1 cellular context compared by ENCODE assay signal in genomic region chr11:2400761-2401435, GRCh38.
TF ChIP-seq lines count a peak whose summit lies in the region.

No MANE protein-coding gene starts in this region.

TF ChIP-seq in HepG2, 621 proteins besides CTCF, POLR2A, EP300 and RAD21 (continued from another document and continues in another):
- TF ChIP-seq BRD4 (CRISPR knock-in tag; IDR thresholded peaks at IDR 0.05), result 0 out of 2 replicates have a peak, but pooled peaks have one; percentile 53
- peak; percentile 84 for TF ChIP-seq HOXA5 (CRISPR knock-in tag; IDR thresholded peaks at IDR 0.05)
- TF ChIP-seq ZBTB25 (CRISPR knock-in tag; IDR thresholded peaks at IDR 0.05), result no peak
- TF ChIP-seq ZNF280B (CRISPR knock-in tag; IDR thresholded peaks at IDR 0.05; ENCODE audit: borderline replicate concordance), result peak; percentile 49; the same call in 1 of the 2 replicates
- no peak for TF ChIP-seq PREB (CRISPR knock-in tag; IDR thresholded peaks at IDR 0.05)
- TF ChIP-seq ZNF317 (CRISPR knock-in tag; IDR thresholded peaks at IDR 0.05), result no peak
- no peak for TF ChIP-seq REST (IDR thresholded peaks at IDR 0.05; ENCODE audit: borderline replicate concordance in 1 of 2, low read depth in 1 of 2, low read length in 2 of 2)
- peak; percentile 17 for TF ChIP-seq AGO2 (optimal IDR thresholded peaks at IDR 0.05; ENCODE audit: low read depth, low read length)
- TF ChIP-seq ZSCAN21 (CRISPR knock-in tag; IDR thresholded peaks at IDR 0.05; ENCODE audit: borderline replicate concordance), result 0 out of 2 replicates have a peak, but pooled peaks have one; percentile 8
- TF ChIP-seq ZNF772 (CRISPR knock-in tag; IDR thresholded peaks at IDR 0.05), result no peak
- TF ChIP-seq ZNF558 (CRISPR knock-in tag; IDR thresholded peaks at IDR 0.05; ENCODE audit: borderline replicate concordance), result peak; percentile 68; the same call in 1 of the 2 replicates
- TF ChIP-seq ZNF264 (CRISPR knock-in tag; IDR thresholded peaks at IDR 0.05), result 0 out of 2 replicates have a peak, but pooled peaks have one; percentile 60
- peak; percentile 74 for TF ChIP-seq ASH2L (IDR thresholded peaks at IDR 0.05; ENCODE audit: insufficient read length, low read depth, low read length)
- no peak for TF ChIP-seq ZNF12 (CRISPR knock-in tag; IDR thresholded peaks at IDR 0.05)
- TF ChIP-seq PRDM4 (CRISPR knock-in tag; IDR thresholded peaks at IDR 0.05; ENCODE audit: borderline replicate concordance), result no peak
- TF ChIP-seq NFE2 (CRISPR knock-in tag; IDR thresholded peaks at IDR 0.05), result no peak
- TF ChIP-seq CREB3 (CRISPR knock-in tag; IDR thresholded peaks at IDR 0.05), result no peak
- 0 out of 2 replicates have a peak, but pooled peaks have one; percentile 7 for TF ChIP-seq ZNF275 (CRISPR knock-in tag; IDR thresholded peaks at IDR 0.05; ENCODE audit: borderline replicate concordance)
- no peak for TF ChIP-seq ZNF589 (CRISPR knock-in tag; conservative IDR thresholded peaks at IDR 0.05)
- no peak for TF ChIP-seq CSRNP2 (CRISPR knock-in tag; conservative IDR thresholded peaks at IDR 0.05; ENCODE audit: low read depth)
- TF ChIP-seq KDM5A (IDR thresholded peaks at IDR 0.05; ENCODE audit: borderline replicate concordance, low read length), result peak; percentile 79
- no peak for TF ChIP-seq FOXM1 (CRISPR knock-in tag; IDR thresholded peaks at IDR 0.05)
- TF ChIP-seq ZNF788 (CRISPR knock-in tag; IDR thresholded peaks at IDR 0.05; ENCODE audit: borderline replicate concordance), result no peak
- TF ChIP-seq ETV6 (CRISPR knock-in tag; conservative IDR thresholded peaks at IDR 0.05), result no peak
- TF ChIP-seq SIX4 (CRISPR knock-in tag; IDR thresholded peaks at IDR 0.05), result no peak
- no peak for TF ChIP-seq FOXC1 (CRISPR knock-in tag; IDR thresholded peaks at IDR 0.05; ENCODE audit: borderline replicate concordance)
- no peak for TF ChIP-seq ZNF761 (CRISPR knock-in tag; conservative IDR thresholded peaks at IDR 0.05)
- TF ChIP-seq NFE2L1 (CRISPR knock-in tag; IDR thresholded peaks at IDR 0.05; ENCODE audit: borderline replicate concordance), result no peak
- TF ChIP-seq PCBP2 (optimal IDR thresholded peaks at IDR 0.05; ENCODE audit: low read depth, low read length, poor library complexity, severe bottlenecking), result no peak
- TF ChIP-seq MED13 (CRISPR knock-in tag; IDR thresholded peaks at IDR 0.05), result peak; percentile 37; the same call in 1 of the 2 replicates
- no peak for TF ChIP-seq AHR (CRISPR knock-in tag; IDR thresholded peaks at IDR 0.05)
- TF ChIP-seq ELF4 (CRISPR knock-in tag; IDR thresholded peaks at IDR 0.05; ENCODE audit: borderline replicate concordance), result no peak
- no peak; the same call in 1 of the 2 replicates for TF ChIP-seq ZNF33B (CRISPR knock-in tag; IDR thresholded peaks at IDR 0.05)
- TF ChIP-seq HOXD1 (CRISPR knock-in tag; IDR thresholded peaks at IDR 0.05), result peak; percentile 9; the same call in 1 of the 2 replicates
- peak; percentile 84 for TF ChIP-seq ZNF143 (CRISPR knock-in tag; IDR thresholded peaks at IDR 0.05)
- TF ChIP-seq GPBP1L1 (CRISPR knock-in tag; IDR thresholded peaks at IDR 0.05), result no peak
- TF ChIP-seq SATB2 (CRISPR knock-in tag; IDR thresholded peaks at IDR 0.05), result 0 out of 2 replicates have a peak, but pooled peaks have one; percentile 45
- 0 out of 2 replicates have a peak, but pooled peaks have one; percentile 15 for TF ChIP-seq ZNF253 (CRISPR knock-in tag; IDR thresholded peaks at IDR 0.05; ENCODE audit: borderline replicate concordance)
- TF ChIP-seq GATA4 (IDR thresholded peaks at IDR 0.05; ENCODE audit: borderline replicate concordance, low read depth), result no peak
- TF ChIP-seq ZNF180 (CRISPR knock-in tag; IDR thresholded peaks at IDR 0.05; ENCODE audit: borderline replicate concordance, low read depth), result no peak
- TF ChIP-seq SMC3 (IDR thresholded peaks at IDR 0.05; ENCODE audit: low read length), result no peak
- no peak for TF ChIP-seq NFYB (CRISPR knock-in tag; IDR thresholded peaks at IDR 0.05)
- TF ChIP-seq ZNF501 (CRISPR knock-in tag; IDR thresholded peaks at IDR 0.05), result peak; percentile 8; the same call in 1 of the 2 replicates
- TF ChIP-seq CHD4 (IDR thresholded peaks at IDR 0.05; ENCODE audit: borderline replicate concordance, low read length), result no peak
- peak; percentile 84 for TF ChIP-seq PHF8 (CRISPR knock-in tag; IDR thresholded peaks at IDR 0.05)
- no peak; the same call in 1 of the 2 replicates for TF ChIP-seq ZSCAN31 (CRISPR knock-in tag; IDR thresholded peaks at IDR 0.05; ENCODE audit: low read depth)
- peak; percentile 39; the same call in 1 of the 2 replicates for TF ChIP-seq ZNF782 (CRISPR knock-in tag; IDR thresholded peaks at IDR 0.05; ENCODE audit: borderline replicate concordance)
- no peak for TF ChIP-seq ZNF879 (CRISPR knock-in tag; IDR thresholded peaks at IDR 0.05)
- 0 out of 2 replicates have a peak, but pooled peaks have one; percentile 69 for TF ChIP-seq ZNF235 (CRISPR knock-in tag; IDR thresholded peaks at IDR 0.05; ENCODE audit: borderline replicate concordance)
- peak; percentile 92 for TF ChIP-seq ZFX (CRISPR knock-in tag; IDR thresholded peaks at IDR 0.05; ENCODE audit: low read depth)
- TF ChIP-seq ZNF296 (CRISPR knock-in tag; conservative IDR thresholded peaks at IDR 0.05), result 0 out of 2 replicates have a peak, but pooled peaks have one; percentile 19
- TF ChIP-seq ZNF784 (CRISPR knock-in tag; IDR thresholded peaks at IDR 0.05; ENCODE audit: borderline replicate concordance), result peak; percentile 8; the same call in 1 of the 2 replicates
- TF ChIP-seq ZNF674 (CRISPR knock-in tag; IDR thresholded peaks at IDR 0.05; ENCODE audit: low read depth), result no peak
- TF ChIP-seq NFKB2 (CRISPR knock-in tag; IDR thresholded peaks at IDR 0.05; ENCODE audit: borderline replicate concordance), result peak; percentile 67; the same call in 1 of the 2 replicates
- no peak for TF ChIP-seq SCMH1 (CRISPR knock-in tag; IDR thresholded peaks at IDR 0.05; ENCODE audit: borderline replicate concordance)
